27 cellular contexts compared by ENCODE assay signal in genomic region chr10:90997670-90998069, GRCh38.
DNase-seq lines count a peak whose midpoint lies in the region; ATAC-seq, FAIRE-seq and TF ChIP-seq lines count a peak whose summit lies in the region.
"Had no signal": no experiment of that assay in that cellular context is flagged by ENCODE, and none has a peak within 500 bp of the region (broad histone marks: within the 10 kb centered on the region; RNA-seq: fewer than 3 reads in every experiment).

No MANE protein-coding gene starts in this region.

- POLR2A ChIA-PET in activated B cell treated with CpG ODN at 0.5 μM for 24 hours (lab: Charles Lee), result no interaction called here

- H3K27ac Mint-ChIP-seq in activated B cell treated with CpG ODN at 0.5 μM for 24 hours (peak overlapping the region; percentile 35), naive B cell (peak overlapping the region in 4 of 6 donors; percentile 4 to 79 (median 38)), GM23338 (no peak overlapping the region)
- H3K27ac Mint-ChIP-seq: CD4-positive, CD25-positive, alpha-beta regulatory T cell had no signal

- 85 to 93% methylated on average over 3 of the region's 3 CpGs for WGBS in lower leg skin, 2 donors

- FAIRE-seq in GM12892 (lab: Jason Lieb, UNC), result peak; percentile 79
- FAIRE-seq: H1 had no signal

- H3K9me3 ChIP-seq in BE2C (no peaks in the 10 kb centered on the region; the same call in 1 of the 2 replicates), left lung (no peaks in the 10 kb centered on the region)
- H3K9me3 ChIP-seq: Peyer's patch had no signal

- H3K27me3 ChIP-seq in BE2C (no peaks in the 10 kb centered on the region), GM23338 (ENCODE audit: insufficient read depth) (0 out of 2 replicates have a peak, but pooled peaks cover 4% of the 10 kb centered on the region), left lung (no peaks in the 10 kb centered on the region)
- H3K27me3 ChIP-seq: Peyer's patch had no signal

- intact Hi-C loops in activated B cell treated with CpG ODN at 0.5 μM for 24 hours (cut with micrococcal nuclease), result loop anchor here (2.0 kb wide), 1 partner anchor 165 kb away; no protein-coding TSS in a partner anchor
- intact Hi-C loops in left lung (cut with DNase I), result no loop called here
- intact Hi-C loops in lower leg skin (cut with DNase I; ENCODE audit: low total_unique reads), result no loop called here

- H3K4me3 ChIP-seq in BE2C (ENCODE audit: low read depth, low read length) (no peak overlapping the region), GM23338 (no peak overlapping the region), left lung (no peak overlapping the region), lower leg skin (ENCODE audit: low read depth, poor library complexity, severe bottlenecking) (no peak overlapping the region)
- H3K4me3 ChIP-seq: Peyer's patch had no signal

- no peak for TF ChIP-seq POLR2A in GM12892 (IDR thresholded peaks at IDR 0.05; ENCODE audit: low read depth, low read length)
- TF ChIP-seq POLR2A in lower leg skin (IDR thresholded peaks at IDR 0.05), result no peak

- H3K4me3 Mint-ChIP-seq in activated B cell treated with CpG ODN at 0.5 μM for 24 hours, result no peak overlapping the region
- H3K4me3 Mint-ChIP-seq in naive B cell, result no peak overlapping the region
- no peak overlapping the region for H3K4me3 Mint-ChIP-seq in GM23338
- H3K4me3 Mint-ChIP-seq: CD4-positive, CD25-positive, alpha-beta regulatory T cell had no signal

- H3K36me3 Mint-ChIP-seq in activated B cell treated with CpG ODN at 0.5 μM for 24 hours (ENCODE audit: low read depth) (no peaks in the 10 kb centered on the region), naive B cell (no peaks in the 10 kb centered on the region), GM23338 (ENCODE audit: low read depth) (no peaks in the 10 kb centered on the region)
- H3K36me3 Mint-ChIP-seq: CD4-positive, CD25-positive, alpha-beta regulatory T cell had no signal

- CTCF ChIA-PET in activated B cell treated with CpG ODN at 0.5 μM for 24 hours (lab: Charles Lee), result no interaction called here

- no peaks in the 10 kb centered on the region for H3K79me2 ChIP-seq in GM23338 (replicated peaks; ENCODE audit: insufficient read depth)

- DNase-seq in BE2C (peak; percentile 37), GM12892 (ENCODE audit: insufficient read length) (no peak), activated B cell treated with CpG ODN at 0.5 μM for 24 hours (no peak), naive B cell (no peak), GM23338 (ENCODE audit: low spot score) (no peak), left lung (no peak), lower leg skin (ENCODE audit: low spot score in 2 of 2) (no peak), DMS 273 (lab: John Stamatoyannopoulos, UW; ENCODE audit: unreplicated experiment) (no peak)
- DNase-seq: 8988T; ACHN; CD4-positive, CD25-positive, alpha-beta regulatory T cell; DMS53; EL; GDM1; HCEC 1CT; IMR-90; KG1; MM.1S; NCI-H1048; NCI-H1417; NCI-H1694 treated with DMSO at 0.1 percent for 48 hours; NCI-H2081; NCI-H2227 treated with DMSO at 0.1 percent for 48 hours; NCI-H526 treated with DMSO at 0.1 percent for 48 hours; Peyer's patch; SIG-M5 had no signal

- no peaks in the 10 kb centered on the region for H3K9me2 ChIP-seq in GM23338 (ENCODE audit: insufficient read depth)

- H2AFZ ChIP-seq in GM23338, result no peak overlapping the region

- H3K4me1 Mint-ChIP-seq in activated B cell treated with CpG ODN at 0.5 μM for 24 hours (peaks cover 71% of the 10 kb centered on the region), naive B cell (peaks cover 28 to 50% (median 41%) of the 10 kb centered on the region in 3 donors), GM23338 (no peaks in the 10 kb centered on the region)
- H3K4me1 Mint-ChIP-seq: CD4-positive, CD25-positive, alpha-beta regulatory T cell had no signal

- no peak overlapping the region for H3K27ac ChIP-seq in GM23338 (ENCODE audit: low read depth)
- H3K27ac ChIP-seq in left lung, result no peak overlapping the region
- H3K27ac ChIP-seq: Peyer's patch had no signal

- peaks cover 29% of the 10 kb centered on the region for H3K4me1 ChIP-seq in BE2C
- no peaks in the 10 kb centered on the region for H3K4me1 ChIP-seq in GM23338 (ENCODE audit: insufficient read depth)
- peaks cover 0 to 4% of the 10 kb centered on the region in 2 donors for H3K4me1 ChIP-seq in left lung
- H3K4me1 ChIP-seq: Peyer's patch had no signal

- ATAC-seq in activated B cell treated with CpG ODN at 0.5 μM for 24 hours (ENCODE audit: low read depth), result no peak
- no peak for ATAC-seq in naive B cell (ENCODE audit: low read depth in 2 of 2)
- ATAC-seq in GM23338, result no peak
- ATAC-seq in left lung, result no peak

- H3K4me2 ChIP-seq in GM23338, result no peak overlapping the region

- H3K9me3 Mint-ChIP-seq in activated B cell treated with CpG ODN at 0.5 μM for 24 hours, result peaks cover 4% of the 10 kb centered on the region
- peaks cover 0 to 4% (median 0%) of the 10 kb centered on the region in 7 donors for H3K9me3 Mint-ChIP-seq in naive B cell
- no peaks in the 10 kb centered on the region for H3K9me3 Mint-ChIP-seq in GM23338
- H3K9me3 Mint-ChIP-seq: CD4-positive, CD25-positive, alpha-beta regulatory T cell had no signal

- H3K36me3 ChIP-seq in BE2C (no peaks in the 10 kb centered on the region), GM23338 (ENCODE audit: insufficient read depth) (no peaks in the 10 kb centered on the region), left lung (no peaks in the 10 kb centered on the region)
- H3K36me3 ChIP-seq: Peyer's patch had no signal

- no peaks in the 10 kb centered on the region for H3F3A ChIP-seq in GM23338 (replicated peaks; ENCODE audit: low read depth)

- H4K20me1 ChIP-seq in GM23338 (replicated peaks; ENCODE audit: insufficient read depth), result 0 out of 2 replicates have a peak, but pooled peaks cover 2% of the 10 kb centered on the region

- TF ChIP-seq CTCF in BE2C (IDR thresholded peaks at IDR 0.05; ENCODE audit: low read depth, low read length), result no peak
- TF ChIP-seq CTCF in activated B cell treated with CpG ODN at 0.5 μM for 24 hours (IDR thresholded peaks at IDR 0.05), result no peak
- TF ChIP-seq CTCF in GM23338 (conservative IDR thresholded peaks at IDR 0.05; ENCODE audit: low read depth in 2 of 2), result no peak
- no peak for TF ChIP-seq CTCF in left lung (IDR thresholded peaks at IDR 0.05)
- no peak for TF ChIP-seq CTCF in lower leg skin (IDR thresholded peaks at IDR 0.05)

- H3K27me3 Mint-ChIP-seq in activated B cell treated with CpG ODN at 0.5 μM for 24 hours (no peaks in the 10 kb centered on the region), naive B cell (no peaks in the 10 kb centered on the region), GM23338 (ENCODE audit: insufficient read depth, low read depth, poor library complexity) (peaks cover 2% of the 10 kb centered on the region)

TF ChIP-seq in GM23338, 12 proteins besides CTCF, POLR2A, EP300 and RAD21 (continues in another document):
- no peak for TF ChIP-seq ZNF331 (CRISPR knock-in tag; IDR thresholded peaks at IDR 0.05; ENCODE audit: low read depth)
- no peak for TF ChIP-seq EZH2 (IDR thresholded peaks at IDR 0.05; ENCODE audit: low read depth, unreplicated experiment)
